In the genomic region with DNA sequence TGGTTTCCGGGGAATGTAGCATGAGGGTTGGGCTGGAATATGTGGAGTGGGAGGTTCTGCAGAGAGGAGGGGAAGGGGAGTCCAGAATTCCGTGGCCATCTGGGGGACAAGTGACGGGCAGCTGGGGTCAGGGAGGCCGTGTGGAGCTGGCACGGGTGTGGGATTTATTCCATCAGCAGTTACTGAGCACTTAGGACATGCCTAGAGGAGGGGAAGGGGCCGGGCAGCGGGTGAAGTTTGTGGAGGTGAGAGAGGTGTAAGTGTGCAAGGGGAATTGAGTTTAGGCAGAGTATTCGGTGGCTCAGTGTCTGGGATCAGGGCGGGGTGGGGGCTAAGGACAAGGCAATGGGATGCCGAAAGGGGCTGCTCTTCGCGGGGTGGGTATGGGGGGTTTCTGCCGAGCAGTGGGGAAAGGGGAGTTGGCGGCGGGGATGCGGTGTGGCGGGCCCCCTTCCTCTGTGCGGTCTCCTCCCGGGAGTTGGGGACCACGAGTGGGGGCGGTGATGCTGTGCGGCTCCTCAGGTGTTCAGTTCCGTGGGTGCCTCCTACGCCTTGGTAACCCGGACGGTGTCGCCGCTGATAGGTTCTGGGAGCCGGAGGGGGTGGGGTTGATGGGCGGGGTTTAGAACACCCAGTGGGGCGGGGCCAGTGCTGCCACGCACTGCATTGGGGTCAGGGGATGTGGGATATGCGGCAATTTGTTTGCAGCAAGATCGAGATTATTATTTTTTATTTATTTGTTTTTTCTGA, we compare ENCODE assay signal across 8 cellular contexts. TPM values are rescaled to one million over a fixed set of nuclear protein-coding genes. Genes with fewer than 3 reads are reported as not detected.
A peak's percentile ranks its signal among the peaks of the same experiment; 100 is the strongest.
DNase-seq lines count a peak whose midpoint lies in the region; TF ChIP-seq lines count a peak whose summit lies in the region.

No MANE protein-coding gene starts in this region.

- H3K4me3 Mint-ChIP-seq in CD14-positive monocyte: peak overlapping the region; percentile 56 to 73
- peak overlapping the region; percentile 66 for H3K4me3 Mint-ChIP-seq in endodermal cell
- H3K4me3 Mint-ChIP-seq in neural progenitor cell: peak overlapping the region; percentile 85

- no peak for DNase-seq in CD14-positive monocyte (ENCODE audit: low spot score)
- DNase-seq in NCI-H1930 (lab: John Stamatoyannopoulos, UW): peak; percentile 31 to 63
- DNase-seq in activated CD8-positive, alpha-beta memory T cell treated with anti-CD3 and anti-CD28 coated beads, Interleukin-2, amount 50 U/mL, for 4 hours: peak; percentile 74
- peak; percentile 92 for DNase-seq in endodermal cell
- DNase-seq in neural progenitor cell (ENCODE audit: low spot score): peak; percentile 79
- DNase-seq in transverse colon: peak; percentile 69
- DNase-seq in NOMO-1 treated with DMSO at 0.1 percent for 48 hours (lab: John Stamatoyannopoulos, UW; ENCODE audit: unreplicated experiment): no peak
- no peak for DNase-seq in DMS53 (lab: John Stamatoyannopoulos, UW)

- no peaks in the 10 kb centered on the region for H3K4me1 ChIP-seq in endodermal cell (ENCODE audit: control insufficient read depth, insufficient read depth, low read length)
- peaks cover 11% of the 10 kb centered on the region for H3K4me1 ChIP-seq in neural progenitor cell
- H3K4me1 ChIP-seq in transverse colon: peaks cover 13 to 19% (median 15%) of the 10 kb centered on the region in 4 donors

- peaks cover 21 to 28% (median 21%) of the 10 kb centered on the region in 3 donors for H3K27me3 Mint-ChIP-seq in CD14-positive monocyte (ENCODE audit: low read depth in 3 of 3)
- H3K27me3 Mint-ChIP-seq in endodermal cell (ENCODE audit: insufficient read depth): peaks cover 14% of the 10 kb centered on the region
- peaks cover 15% of the 10 kb centered on the region for H3K27me3 Mint-ChIP-seq in neural progenitor cell (ENCODE audit: insufficient read depth, low read depth)

- H3K36me3 ChIP-seq in endodermal cell (ENCODE audit: control insufficient read depth, insufficient read depth, low read length): peaks cover 13% of the 10 kb centered on the region
- H3K36me3 ChIP-seq in neural progenitor cell: no peaks in the 10 kb centered on the region
- H3K36me3 ChIP-seq in transverse colon: no peaks in the 10 kb centered on the region

- peak overlapping the region; percentile 76 for H3K4me3 ChIP-seq in endodermal cell (ENCODE audit: low read length)
- peak overlapping the region; percentile 66 for H3K4me3 ChIP-seq in neural progenitor cell
- no peak overlapping the region for H3K4me3 ChIP-seq in transverse colon

- peaks cover 0 to 10% (median 1%) of the 10 kb centered on the region in 7 donors for H3K9me3 Mint-ChIP-seq in CD14-positive monocyte
- no peaks in the 10 kb centered on the region for H3K9me3 Mint-ChIP-seq in endodermal cell
- H3K9me3 Mint-ChIP-seq in neural progenitor cell: no peaks in the 10 kb centered on the region

- H3K9ac ChIP-seq in endodermal cell (ENCODE audit: extremely low read depth, low read length, poor library complexity, severe bottlenecking) (no peak overlapping the region), neural progenitor cell (no peak overlapping the region)

- 7 to 15% methylated on average over 3 to 34 of the region's 34 CpGs for WGBS in endodermal cell (ENCODE audit: insufficient coverage in 1 of 2, insufficient read length in 1 of 2), 2 experiments
- WGBS in transverse colon (ENCODE audit: low coverage in 1 of 2), 2 donors: 7 to 14% methylated on average over 6 to 29 of the region's 34 CpGs

- no peak for TF ChIP-seq POLR2A in transverse colon (IDR thresholded peaks at IDR 0.05)

- no peak for TF ChIP-seq EP300 in transverse colon (IDR thresholded peaks at IDR 0.05; ENCODE audit: low read depth)

- in situ Hi-C loops in transverse colon (cut with MboI; ENCODE audit: low pct_ligation_motif_present in 1 of 4, low pct_unique_long_range_greater_than_20kb in 1 of 4, low sequenced_read_pairs in 3 of 4): no loop called here

- peaks cover 25 to 34% of the 10 kb centered on the region in 2 donors for H3K36me3 Mint-ChIP-seq in CD14-positive monocyte
- H3K36me3 Mint-ChIP-seq in endodermal cell (ENCODE audit: low read depth): peaks cover 9% of the 10 kb centered on the region
- H3K36me3 Mint-ChIP-seq in neural progenitor cell: no peaks in the 10 kb centered on the region

- intact Hi-C loops in CD14-positive monocyte (cut with micrococcal nuclease): no loop called here
- intact Hi-C loops in transverse colon (cut with DNase I; ENCODE audit: low total_unique reads): no loop called here

- H3K27me3 ChIP-seq in endodermal cell (ENCODE audit: control insufficient read depth, insufficient read depth, low read length, poor library complexity, severe bottlenecking): peaks cover 8% of the 10 kb centered on the region
- H3K27me3 ChIP-seq in neural progenitor cell: peaks cover 7% of the 10 kb centered on the region
- H3K27me3 ChIP-seq in transverse colon: no peaks in the 10 kb centered on the region

- H3K9me3 ChIP-seq in endodermal cell (ENCODE audit: control insufficient read depth, low read length) (no peaks in the 10 kb centered on the region), neural progenitor cell (ENCODE audit: low read depth) (no peaks in the 10 kb centered on the region), transverse colon (no peaks in the 10 kb centered on the region)

- peak overlapping the region; percentile 96 for H3K4me2 ChIP-seq in neural progenitor cell

- H2AFZ ChIP-seq in neural progenitor cell (replicated peaks): peak overlapping the region; percentile 7

- peaks cover 22% of the 10 kb centered on the region for H3K79me2 ChIP-seq in neural progenitor cell (ENCODE audit: low read depth)

- H3K27ac ChIP-seq in endodermal cell (ENCODE audit: low read depth, low read length) (no peak overlapping the region), neural progenitor cell (no peak overlapping the region), transverse colon (no peak overlapping the region)

- H3K27ac Mint-ChIP-seq in CD14-positive monocyte (peak overlapping the region in 2 of 7 donors; percentile 3 to 10), endodermal cell (no peak overlapping the region), neural progenitor cell (no peak overlapping the region)

- H4K20me1 ChIP-seq in neural progenitor cell (ENCODE audit: low read depth): peaks cover 14% of the 10 kb centered on the region

- H3K4me1 Mint-ChIP-seq in CD14-positive monocyte (peaks cover 20% of the 10 kb centered on the region), endodermal cell (peaks cover 13% of the 10 kb centered on the region), neural progenitor cell (peaks cover 32% of the 10 kb centered on the region)

- H3F3A ChIP-seq in neural progenitor cell (ENCODE audit: low read depth): peaks cover 15% of the 10 kb centered on the region

- no peak for TF ChIP-seq CTCF in CD14-positive monocyte (IDR thresholded peaks at IDR 0.05)
- no peak for TF ChIP-seq CTCF in endodermal cell (conservative IDR thresholded peaks at IDR 0.05)
- TF ChIP-seq CTCF in neural progenitor cell (IDR thresholded peaks at IDR 0.05): no peak
- no peak for TF ChIP-seq CTCF in transverse colon (IDR thresholded peaks at IDR 0.05)

RNA-seq across cellular contexts. Expression of a gene that starts 5.4 kb away (rescaled TPM):
- 1 to 10 TPM; 4.3 to 6.1 TPM for polyA plus RNA-seq in CD14-positive monocyte
- total RNA-seq in endodermal cell (10 to 100 TPM; 23.2 to 23.6 TPM), neural progenitor cell (ENCODE audit: low replicate concordance) (5.7 and 11.6 TPM in 2 replicates), transverse colon (10 to 100 TPM in 2 of 4 donors, 1 to 10 TPM in 2; 7.8 to 18.7 (median 10.6) TPM)
- polyA plus RNA-seq in endodermal cell (2013, experiment 1 of 2): 12.8 TPM
- polyA plus RNA-seq in endodermal cell (2013, experiment 2 of 2): 9.6 TPM

RNA-seq across cellular contexts. Expression of a gene that starts 22.2 kb away (rescaled TPM):
- under 1 TPM; 0.36 to 0.39 TPM for polyA plus RNA-seq in CD14-positive monocyte
- total RNA-seq in endodermal cell (not detected), neural progenitor cell (ENCODE audit: low replicate concordance) (not detected in 2 replicates), transverse colon (not detected)
- polyA plus RNA-seq in endodermal cell (2013, experiment 1 of 2): not detected
- not detected for polyA plus RNA-seq in endodermal cell (2013, experiment 2 of 2)

RNA-seq across cellular contexts. Expression of a gene that starts 27.0 kb away (rescaled TPM):
- not detected for polyA plus RNA-seq in CD14-positive monocyte
- under 1 TPM; 0.64 to 0.91 TPM for total RNA-seq in endodermal cell
- 25.8 TPM for polyA plus RNA-seq in endodermal cell (2013, experiment 1 of 2)
- 23.3 TPM for polyA plus RNA-seq in endodermal cell (2013, experiment 2 of 2)
- 3.9 and 6.7 TPM in 2 replicates for total RNA-seq in neural progenitor cell (ENCODE audit: low replicate concordance)
- 1 to 10 TPM in 1 of 4 donors, under 1 TPM in 2, not detected in 1; 0.41 to 2.2 (median 1.00) TPM for total RNA-seq in transverse colon

RNA-seq across cellular contexts. Expression of a gene that starts 40.1 kb away (rescaled TPM):
- not detected for polyA plus RNA-seq in CD14-positive monocyte
- total RNA-seq in endodermal cell (under 1 TPM; 0.33 to 0.60 TPM), neural progenitor cell (ENCODE audit: low replicate concordance) (0.15 and 0.21 TPM in 2 replicates), transverse colon (not detected)
- polyA plus RNA-seq in endodermal cell (2013, experiment 1 of 2): 0.11 TPM
- 0.33 TPM for polyA plus RNA-seq in endodermal cell (2013, experiment 2 of 2)

Comparison
In these comparisons a context has a peak if more than half of its experiments do, and no peak if none do; other contexts are left out.
1. DNase-seq: peak in NCI-H1930 (2 of 2), activated CD8-positive, alpha-beta memory T cell treated with anti-CD3 and anti-CD28 coated beads, Interleukin-2, amount 50 U/mL, for 4 hours (single experiment), endodermal cell (single experiment), neural progenitor cell (single experiment) and transverse colon (single experiment); none in CD14-positive monocyte (single experiment), NOMO-1 treated with DMSO at 0.1 percent for 48 hours (single experiment) and DMS53 (single experiment).
2. H3K4me3 ChIP-seq: peak in endodermal cell (single experiment) and neural progenitor cell (single experiment); none in transverse colon (0 of 4).
3. Peak in every context shown above with its lines, with median percentiles within 50 percentile points of each other: H3K4me3 Mint-ChIP-seq.